Comparison of ENCODE assay signal across 19 cellular contexts in the genomic region with DNA sequence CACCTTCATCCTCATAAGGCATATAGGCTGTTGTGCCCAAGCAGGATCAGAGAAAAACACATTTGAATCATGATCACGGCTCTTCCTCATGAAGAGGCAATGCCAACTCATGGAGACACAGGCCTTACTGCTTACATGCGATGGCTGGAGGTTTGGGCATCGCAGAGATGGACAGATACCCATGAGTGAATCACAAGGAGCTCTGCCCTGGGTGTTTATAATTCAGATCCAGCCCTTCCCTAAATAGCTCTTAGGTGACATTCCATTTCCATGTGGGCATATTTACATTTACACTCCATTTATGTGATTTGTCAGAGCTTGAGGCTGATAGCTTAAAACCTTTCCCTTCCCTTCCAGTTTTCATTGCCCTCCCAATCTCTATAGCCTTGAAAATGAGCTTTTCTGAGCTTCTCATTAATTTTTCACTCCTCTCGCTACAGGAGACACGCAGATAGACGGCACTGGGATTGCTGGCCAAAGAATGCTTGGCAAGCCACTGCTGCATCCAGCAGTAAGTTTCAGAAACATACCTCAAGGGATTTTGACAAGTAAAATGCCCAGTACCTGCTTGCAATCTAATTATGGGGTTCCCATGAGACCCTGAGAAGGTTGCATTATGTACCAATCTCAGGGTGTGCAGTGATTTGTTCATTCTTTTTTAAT.
DNase-seq lines count a peak whose midpoint lies in the region; ATAC-seq, FAIRE-seq and TF ChIP-seq lines count a peak whose summit lies in the region.
"Had no signal": no experiment of that assay in that cellular context is flagged by ENCODE, and none has a peak within 500 bp of the region (broad histone marks: within the 10 kb centered on the region; RNA-seq: fewer than 3 reads in every experiment).

No MANE protein-coding gene starts in this region.

- no peaks in the 10 kb centered on the region for H3K27me3 ChIP-seq in pancreas

- WGBS in pancreas, 2 donors, result 50 to 52% methylated on average over 6 of the region's 6 CpGs

- no peaks in the 10 kb centered on the region for H3K9me3 ChIP-seq in pancreas

- no peak for FAIRE-seq in pancreas (lab: Jason Lieb, UNC)
- FAIRE-seq: RCC 7860 had no signal

- H3K27ac ChIP-seq in pancreas, result peak overlapping the region in 1 of 4 donors; percentile 8
- H3K27ac ChIP-seq: C4-2B had no signal

- ATAC-seq in Right ventricle myocardium superior (ENCODE audit: poor library complexity), result peak; percentile 50
- ATAC-seq in Right ventricle myocardium inferior, result no peak
- peak; percentile 33 to 64 (median 55) for ATAC-seq in pancreas
- no peak for ATAC-seq in GM19023 (IDR thresholded peaks at IDR 0.05; ENCODE audit: unreplicated experiment)

- in situ Hi-C loops in G401 (cut with HindIII; ENCODE audit: low sequenced_read_pairs), result no loop called here

- TF ChIP-seq CTCF in pancreas (IDR thresholded peaks at IDR 0.05), result no peak

- DNase-seq in Right ventricle myocardium superior (no peak), Right ventricle myocardium inferior (ENCODE audit: missing footprints) (no peak), astrocyte of the hippocampus (ENCODE audit: low read depth, low spot score) (peak; percentile 35), pancreas (no peak), G401 (ENCODE audit: low spot score) (no peak), T-helper 1 cell (no peak), NCI-H774 (lab: John Stamatoyannopoulos, UW) (no peak)
- DNase-seq: COR-L47, DMS53, GDM1, HFFc6, KG1, NCI-H1105 treated with DMSO at 0.1 percent for 48 hours, NCI-H1930, NCI-H510A, SIG-M5 had no signal

- H3K36me3 ChIP-seq in pancreas, result no peaks in the 10 kb centered on the region

- intact Hi-C loops in Right ventricle myocardium superior (cut with DNase I) (no loop called here), Right ventricle myocardium inferior (cut with DNase I) (loop anchor here (5.0 kb wide), 1 partner anchor 42 kb away; no protein-coding TSS in a partner anchor), pancreas (cut with DNase I) (no loop called here)

- H3K4me1 ChIP-seq in pancreas, result peaks cover 16 to 24% (median 23%) of the 10 kb centered on the region in 3 donors

- H3K4me3 ChIP-seq in pancreas, result no peak overlapping the region

Comparison
In these comparisons a context has a peak if more than half of its experiments do, and no peak if none do; other contexts are left out.
1. ATAC-seq: peak in Right ventricle myocardium superior (single experiment) and pancreas (4 of 4); none in Right ventricle myocardium inferior (single experiment) and GM19023 (single experiment).